In the genomic region with DNA sequence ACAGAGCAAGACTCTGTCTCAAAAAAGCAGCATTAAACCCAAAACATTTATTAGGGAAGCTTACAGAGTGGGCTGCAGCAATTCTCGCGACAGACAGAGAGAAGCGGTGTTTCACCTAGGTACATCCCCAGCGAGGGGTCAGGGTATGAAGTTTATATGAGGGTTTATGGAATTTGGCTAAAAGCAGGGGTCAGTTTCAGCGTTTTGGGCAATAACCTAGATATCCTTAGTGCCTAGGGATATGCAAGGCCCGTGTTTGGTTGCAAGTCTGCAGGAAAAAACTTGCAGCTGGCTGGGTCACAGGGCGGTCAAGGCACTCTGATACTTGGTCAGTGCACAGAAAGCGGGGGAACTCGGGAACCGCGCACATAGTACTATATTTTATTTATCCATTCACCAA, we compare ENCODE assay signal across 8 cellular contexts. TPM values are rescaled to one million over a fixed set of nuclear protein-coding genes. Genes with fewer than 3 reads are reported as not detected.
DNase-seq lines count a peak whose midpoint lies in the region; ATAC-seq and TF ChIP-seq lines count a peak whose summit lies in the region.

No MANE protein-coding gene starts in this region.

- H3K9me2 ChIP-seq in SU-DHL-6 (replicated peaks; ENCODE audit: insufficient read depth, low read length): no peaks in the 10 kb centered on the region

- H3K9ac ChIP-seq in SU-DHL-6 (ENCODE audit: low read length) (peak overlapping the region; percentile 87), fibroblast of lung (ENCODE audit: insufficient read depth, low read length) (no peak overlapping the region)

- H3K9me3 ChIP-seq in SU-DHL-6 (ENCODE audit: insufficient read depth, low read length) (no peaks in the 10 kb centered on the region), fibroblast of lung (ENCODE audit: control insufficient read depth, insufficient read depth, low read depth, low read length) (no peaks in the 10 kb centered on the region), psoas muscle (no peaks in the 10 kb centered on the region)

- H3K36me3 Mint-ChIP-seq in activated CD4-positive, alpha-beta T cell treated with anti-CD3 and anti-CD28 coated beads, Interleukin-2, amount 10 ng/mL, durations not matched to agents 7 days and 5 days (ENCODE audit: low read depth): peaks cover 24% of the 10 kb centered on the region

- H3K4me3 Mint-ChIP-seq in activated CD4-positive, alpha-beta T cell treated with anti-CD3 and anti-CD28 coated beads, Interleukin-2, amount 10 ng/mL, durations not matched to agents 7 days and 5 days: peak overlapping the region; percentile 99

- H3K27ac Mint-ChIP-seq in activated CD4-positive, alpha-beta T cell treated with anti-CD3 and anti-CD28 coated beads, Interleukin-2, amount 10 ng/mL, durations not matched to agents 7 days and 5 days: peak overlapping the region; percentile 99

- no peak for TF ChIP-seq POLR2A in GM18505 (IDR thresholded peaks at IDR 0.05; ENCODE audit: borderline replicate concordance, extremely low read depth, insufficient read depth, insufficient read length)

- H3K36me3 ChIP-seq in SU-DHL-6 (ENCODE audit: low read length) (0 out of 2 replicates have a peak, but pooled peaks cover 5% of the 10 kb centered on the region), fibroblast of lung (ENCODE audit: control insufficient read depth, insufficient read depth, low read length) (peaks cover 3% of the 10 kb centered on the region), psoas muscle (ENCODE audit: insufficient read depth in 1 of 2, low read depth in 1 of 2) (peaks cover 0 to 22% of the 10 kb centered on the region in 2 donors)

- intact Hi-C loops in psoas muscle (cut with DNase I): loop anchor here in 1 of 2 donors (1.0 to 2.0 kb wide), 3 partner anchors 48 to 65 kb away; a partner anchor contains a TSS

- H3K27me3 ChIP-seq in SU-DHL-6 (ENCODE audit: low read length) (no peaks in the 10 kb centered on the region), fibroblast of lung (ENCODE audit: control insufficient read depth, insufficient read depth, low read length) (no peaks in the 10 kb centered on the region), psoas muscle (ENCODE audit: insufficient read depth in 3 of 3, low read length in 2 of 3) (no peaks in the 10 kb centered on the region)

- H3K27ac ChIP-seq in SU-DHL-6 (ENCODE audit: low read depth, low read length): peak overlapping the region; percentile 64
- no peak overlapping the region for H3K27ac ChIP-seq in fibroblast of lung (ENCODE audit: insufficient read depth, low read length)
- H3K27ac ChIP-seq in psoas muscle: peak overlapping the region; percentile 89

- TF ChIP-seq CTCF in SU-DHL-6 (IDR thresholded peaks at IDR 0.05; ENCODE audit: insufficient read depth, low read length, poor library complexity, severe bottlenecking) (no peak), fibroblast of lung (conservative IDR thresholded peaks at IDR 0.05 in 1 of 2, IDR thresholded peaks at IDR 0.05 in 1 of 2; ENCODE audit: low read depth in 1 of 2, low read length in 2 of 2) (no peak), psoas muscle (IDR thresholded peaks at IDR 0.05) (no peak)

- H3K79me2 ChIP-seq in SU-DHL-6 (ENCODE audit: insufficient read depth, low read length): peaks cover 33% of the 10 kb centered on the region
- peaks cover 9% of the 10 kb centered on the region for H3K79me2 ChIP-seq in fibroblast of lung (ENCODE audit: control insufficient read depth, insufficient read depth, low read length)

- H3K4me2 ChIP-seq in SU-DHL-6 (ENCODE audit: low read depth, low read length, poor library complexity, severe bottlenecking) (peak overlapping the region; percentile 68), fibroblast of lung (ENCODE audit: extremely low read depth, insufficient read depth, low read length) (peak overlapping the region; percentile 82)

- ATAC-seq in psoas muscle (peak in 3 of 4 donors; percentile 22 to 38 (median 35)), HG03469 (IDR thresholded peaks at IDR 0.05; ENCODE audit: unreplicated experiment) (no peak), GM21528 (IDR thresholded peaks at IDR 0.05; ENCODE audit: low FRiP score, unreplicated experiment) (no peak), GM18505 (IDR thresholded peaks at IDR 0.05; ENCODE audit: unreplicated experiment) (no peak)

- H3K4me1 ChIP-seq in fibroblast of lung (ENCODE audit: control insufficient read depth, extremely low read depth, insufficient read depth, low read length): peaks cover 2% of the 10 kb centered on the region
- H3K4me1 ChIP-seq in psoas muscle: peaks cover 17% of the 10 kb centered on the region

- CTCF ChIA-PET in activated CD4-positive, alpha-beta T cell treated with anti-CD3 and anti-CD28 coated beads, Interleukin-2, amount 10 ng/mL, durations not matched to agents 7 days and 5 days (lab: Charles Lee): interaction anchor here (0.5 kb wide), 1 partner anchor 27 kb away, joined by 3 read pairs; no protein-coding TSS in a partner anchor

- POLR2A ChIA-PET in activated CD4-positive, alpha-beta T cell treated with anti-CD3 and anti-CD28 coated beads, Interleukin-2, amount 10 ng/mL, durations not matched to agents 7 days and 5 days (lab: Charles Lee): interaction anchor here (0.7 kb wide), 1 partner anchor 49 kb away, joined by 3 read pairs; no protein-coding TSS in a partner anchor

- H3F3A ChIP-seq in SU-DHL-6 (ENCODE audit: insufficient read depth): peaks cover 11% of the 10 kb centered on the region; the same call in 1 of the 2 replicates

- H2AFZ ChIP-seq in SU-DHL-6 (ENCODE audit: low read depth, low read length, severe bottlenecking): peak overlapping the region; percentile 36
- no peak overlapping the region for H2AFZ ChIP-seq in fibroblast of lung (ENCODE audit: low read length)

- H3K4me3 ChIP-seq in SU-DHL-6 (ENCODE audit: insufficient read depth, low read length, poor library complexity, severe bottlenecking) (peak overlapping the region; percentile 79), fibroblast of lung (replicated peaks in 1 of 4; ENCODE audit: control extremely low read depth in 1 of 4, insufficient read depth in 1 of 4, low read depth in 3 of 4, low read length in 4 of 4) (peak overlapping the region; percentile 74 to 99 (median 94)), psoas muscle (peak overlapping the region; percentile 86)

- H3K4me1 Mint-ChIP-seq in activated CD4-positive, alpha-beta T cell treated with anti-CD3 and anti-CD28 coated beads, Interleukin-2, amount 10 ng/mL, durations not matched to agents 7 days and 5 days: peaks cover 26% of the 10 kb centered on the region

- DNase-seq in activated CD4-positive, alpha-beta T cell treated with anti-CD3 and anti-CD28 coated beads, Interleukin-2, amount 10 ng/mL, durations not matched to agents 7 days and 5 days: no peak
- no peak for DNase-seq in activated CD4-positive, alpha-beta T cell treated with anti-CD3 and anti-CD28 coated beads, Interleukin-2, amount 50 U/mL, for 1 hour
- DNase-seq in fibroblast of lung (ENCODE audit: low read depth in 2 of 2): peak; percentile 17 to 36
- peak in 1 of 2 donors; percentile 17 for DNase-seq in psoas muscle

- no peaks in the 10 kb centered on the region for H3K9me3 Mint-ChIP-seq in activated CD4-positive, alpha-beta T cell treated with anti-CD3 and anti-CD28 coated beads, Interleukin-2, amount 10 ng/mL, durations not matched to agents 7 days and 5 days

- H4K20me1 ChIP-seq in SU-DHL-6 (ENCODE audit: low read depth, low read length): no peaks in the 10 kb centered on the region
- H4K20me1 ChIP-seq in fibroblast of lung (ENCODE audit: control insufficient read depth, extremely low read depth, insufficient read depth, low read length): no peaks in the 10 kb centered on the region

- WGBS in psoas muscle, 3 donors: 12 to 14% (median 14%) methylated on average over 11 of the region's 11 CpGs

- H3K27me3 Mint-ChIP-seq in activated CD4-positive, alpha-beta T cell treated with anti-CD3 and anti-CD28 coated beads, Interleukin-2, amount 10 ng/mL, durations not matched to agents 7 days and 5 days: no peaks in the 10 kb centered on the region

RNA-seq across cellular contexts. Expression of a gene that starts 0.6 kb away (rescaled TPM):
- 10 to 100 TPM; 47.3 to 49.6 TPM for total RNA-seq in activated CD4-positive, alpha-beta T cell treated with anti-CD3 and anti-CD28 coated beads, Interleukin-2, amount 10 ng/mL, durations not matched to agents 7 days and 5 days
- total RNA-seq in fibroblast of lung: 22.1 and 23.6 TPM in 2 replicates
- 14.7 and 26.7 TPM in 2 replicates for polyA plus RNA-seq in fibroblast of lung
- polyA plus RNA-seq in fibroblast of lung (2012): 11.6 and 21.1 TPM in 2 replicates
- polyA minus RNA-seq in fibroblast of lung (ENCODE audit: low replicate concordance): 13.9 and 14.0 TPM in 2 replicates
- 10 to 100 TPM; 16.1 to 25.7 (median 23.5) TPM for total RNA-seq in psoas muscle
- polyA plus RNA-seq in psoas muscle: 10 to 100 TPM; 10.3 to 29.5 (median 13.2) TPM

RNA-seq across cellular contexts. Expression of a gene that starts 48.1 kb away (rescaled TPM):
- 10 to 100 TPM; 64.9 to 68.4 TPM for total RNA-seq in activated CD4-positive, alpha-beta T cell treated with anti-CD3 and anti-CD28 coated beads, Interleukin-2, amount 10 ng/mL, durations not matched to agents 7 days and 5 days
- 17.7 and 20.6 TPM in 2 replicates for total RNA-seq in fibroblast of lung
- 10.2 and 16.7 TPM in 2 replicates for polyA plus RNA-seq in fibroblast of lung
- 15.2 and 24.3 TPM in 2 replicates for polyA plus RNA-seq in fibroblast of lung (2012)
- polyA minus RNA-seq in fibroblast of lung (ENCODE audit: low replicate concordance): 18.4 and 20.9 TPM in 2 replicates
- 10 to 100 TPM in 1 of 4 donors, 1 to 10 TPM in 3; 6.7 to 12.3 (median 7.4) TPM for total RNA-seq in psoas muscle
- 10 to 100 TPM in 2 of 3 donors, 1 to 10 TPM in 1; 9.6 to 20.5 (median 14.2) TPM for polyA plus RNA-seq in psoas muscle

RNA-seq across cellular contexts. Expression of a gene that starts 48.5 kb away (rescaled TPM):
- 100 to 1,000 TPM; 338 to 383 TPM for total RNA-seq in activated CD4-positive, alpha-beta T cell treated with anti-CD3 and anti-CD28 coated beads, Interleukin-2, amount 10 ng/mL, durations not matched to agents 7 days and 5 days
- total RNA-seq in fibroblast of lung (229 and 518 TPM in 2 replicates), psoas muscle (10 to 100 TPM; 42.6 to 91.4 (median 56.2) TPM)
- polyA plus RNA-seq in fibroblast of lung (189 and 207 TPM in 2 replicates), psoas muscle (10 to 100 TPM; 18.1 to 30.7 (median 26.4) TPM)
- 290 and 299 TPM in 2 replicates for polyA plus RNA-seq in fibroblast of lung (2012)
- polyA minus RNA-seq in fibroblast of lung (ENCODE audit: low replicate concordance): 1,388 and 1,572 TPM in 2 replicates

Comparison
In these comparisons a context has a peak if more than half of its experiments do, and no peak if none do; other contexts are left out.
1. DNase-seq: peak in fibroblast of lung (2 of 2); none in activated CD4-positive, alpha-beta T cell treated with anti-CD3 and anti-CD28 coated beads, Interleukin-2, amount 10 ng/mL, durations not matched to agents 7 days and 5 days (single experiment) and activated CD4-positive, alpha-beta T cell treated with anti-CD3 and anti-CD28 coated beads, Interleukin-2, amount 50 U/mL, for 1 hour (single experiment).
2. ATAC-seq: peak in psoas muscle (3 of 4); none in HG03469 (single experiment), GM21528 (single experiment) and GM18505 (single experiment).
3. Peak in every context shown above with its lines, with median percentiles within 50 percentile points of each other: H3K4me3 ChIP-seq.